ENCODE assay signal across 8 cellular contexts in the genomic region with DNA sequence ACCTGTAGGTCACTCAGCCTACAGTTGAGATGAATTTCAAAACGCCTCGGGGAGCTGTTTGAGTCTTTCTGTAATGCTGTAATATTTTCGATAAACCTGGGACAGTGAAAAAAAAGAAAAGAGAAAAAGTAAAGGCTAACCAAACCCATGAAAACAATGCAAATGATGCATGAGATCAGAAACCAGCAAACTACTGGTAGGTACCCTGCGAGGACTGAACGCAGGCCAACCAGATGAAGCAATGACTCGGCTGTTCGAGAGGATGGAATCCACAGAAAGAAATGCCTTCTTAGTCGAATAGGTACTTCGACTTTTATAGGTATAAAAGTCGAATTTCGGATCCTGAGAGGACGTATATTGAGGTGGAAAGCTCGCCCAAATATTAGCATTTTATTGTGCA. TPM values are rescaled to one million over a fixed set of nuclear protein-coding genes. Genes with fewer than 3 reads are reported as not detected.
DNase-seq lines count a peak whose midpoint lies in the region; ATAC-seq lines count a peak whose summit lies in the region.

No MANE protein-coding gene starts in this region.

- no peaks in the 10 kb centered on the region for H3K27me3 ChIP-seq in endocrine pancreas (ENCODE audit: control insufficient read depth, insufficient read depth, low read length)
- no peaks in the 10 kb centered on the region for H3K27me3 ChIP-seq in naive thymus-derived CD4-positive, alpha-beta T cell (ENCODE audit: control insufficient read depth in 2 of 2, insufficient read depth in 2 of 2, low read length in 2 of 2)

- H3K4me1 Mint-ChIP-seq in activated CD4-positive, alpha-beta T cell treated with anti-CD3 and anti-CD28 coated beads for 36 hours: peaks cover 34% of the 10 kb centered on the region
- H3K4me1 Mint-ChIP-seq in naive thymus-derived CD4-positive, alpha-beta T cell: peaks cover 14 to 40% (median 26%) of the 10 kb centered on the region in 7 donors

- no peaks in the 10 kb centered on the region for H3K27me3 Mint-ChIP-seq in activated CD4-positive, alpha-beta T cell treated with anti-CD3 and anti-CD28 coated beads for 36 hours
- H3K27me3 Mint-ChIP-seq in naive thymus-derived CD4-positive, alpha-beta T cell: no peaks in the 10 kb centered on the region

- H3K4me1 ChIP-seq in endocrine pancreas (ENCODE audit: control insufficient read depth, insufficient read depth, low read length): peaks cover 7% of the 10 kb centered on the region
- peaks cover 12 to 17% of the 10 kb centered on the region in 2 donors for H3K4me1 ChIP-seq in naive thymus-derived CD4-positive, alpha-beta T cell (ENCODE audit: control insufficient read depth in 2 of 2, insufficient read depth in 2 of 2, low read length in 2 of 2)

- intact Hi-C loops in activated CD4-positive, alpha-beta T cell treated with anti-CD3 and anti-CD28 coated beads for 36 hours (cut with DNase I, micrococcal nuclease): loop anchor here (1.0 to 5.0 kb wide), 4 partner anchors 9 to 539 kb away; partner anchors contain the start of genes BLMH (in 1 of the 2) and NF1 (in 1 of the 2)
- intact Hi-C loops in naive thymus-derived CD4-positive, alpha-beta T cell (cut with micrococcal nuclease): loop anchor here (2.0 to 5.0 kb wide), 2 partner anchors 76 to 230 kb away; partner anchors contain the start of gene TEFM (in 1 of the 2)

- H3K9me3 Mint-ChIP-seq in activated CD4-positive, alpha-beta T cell treated with anti-CD3 and anti-CD28 coated beads for 36 hours (ENCODE audit: low read depth): no peaks in the 10 kb centered on the region
- peaks cover 0 to 2% (median 0%) of the 10 kb centered on the region in 11 donors for H3K9me3 Mint-ChIP-seq in naive thymus-derived CD4-positive, alpha-beta T cell

- ATAC-seq in activated CD4-positive, alpha-beta T cell treated with anti-CD3 and anti-CD28 coated beads for 36 hours: peak; percentile 47
- no peak for ATAC-seq in naive thymus-derived CD4-positive, alpha-beta T cell

- H3K36me3 Mint-ChIP-seq in activated CD4-positive, alpha-beta T cell treated with anti-CD3 and anti-CD28 coated beads for 36 hours (ENCODE audit: low read depth): peaks cover 23% of the 10 kb centered on the region
- peaks cover 0 to 9% (median 0%) of the 10 kb centered on the region in 5 donors for H3K36me3 Mint-ChIP-seq in naive thymus-derived CD4-positive, alpha-beta T cell

- no peaks in the 10 kb centered on the region for H3K36me3 ChIP-seq in endocrine pancreas (ENCODE audit: control insufficient read depth, insufficient read depth, low read length)
- peaks cover 0 to 4% (median 0%) of the 10 kb centered on the region in 3 experiments for H3K36me3 ChIP-seq in naive thymus-derived CD4-positive, alpha-beta T cell (ENCODE audit: control insufficient read depth in 2 of 3, insufficient read depth in 3 of 3, low read length in 3 of 3)

- peak overlapping the region; percentile 89 for H3K4me3 ChIP-seq in endocrine pancreas (ENCODE audit: control insufficient read depth, insufficient read depth, low read length)
- peak overlapping the region; percentile 81 for H3K4me3 ChIP-seq in naive thymus-derived CD4-positive, alpha-beta T cell (ENCODE audit: low read length)

- DNase-seq in activated CD4-positive, alpha-beta T cell treated with anti-CD3 and anti-CD28 coated beads for 36 hours: peak; percentile 50
- DNase-seq in activated CD4-positive, alpha-beta T cell treated with anti-CD3 and anti-CD28 coated beads for 1 hour: no peak
- DNase-seq in RKO (ENCODE audit: low spot score) (peak; percentile 47), GDM1 (lab: John Stamatoyannopoulos, UW) (no peak), mesenteric fat pad (ENCODE audit: low spot score) (no peak), hypothalamus (lab: John Stamatoyannopoulos, UW) (no peak)
- DNase-seq in naive thymus-derived CD4-positive, alpha-beta T cell: no peak

- H3K9me3 ChIP-seq in endocrine pancreas (ENCODE audit: control insufficient read depth, low read length): no peaks in the 10 kb centered on the region
- no peaks in the 10 kb centered on the region for H3K9me3 ChIP-seq in naive thymus-derived CD4-positive, alpha-beta T cell (ENCODE audit: control insufficient read depth in 2 of 3, low read length in 3 of 3)

- H3K27ac ChIP-seq in naive thymus-derived CD4-positive, alpha-beta T cell (ENCODE audit: low read depth, low read length): peak overlapping the region; percentile 75

- peak overlapping the region; percentile 94 for H3K27ac Mint-ChIP-seq in activated CD4-positive, alpha-beta T cell treated with anti-CD3 and anti-CD28 coated beads for 36 hours
- H3K27ac Mint-ChIP-seq in naive thymus-derived CD4-positive, alpha-beta T cell: peak overlapping the region; percentile 83 to 98 (median 92)

- peak overlapping the region; percentile 50 for H3K9ac ChIP-seq in endocrine pancreas (ENCODE audit: control insufficient read depth, insufficient read depth, low read length)

- CTCF ChIA-PET in activated CD4-positive, alpha-beta T cell treated with anti-CD3 and anti-CD28 coated beads for 36 hours (lab: Charles Lee): interaction anchor here (0.6 to 1.4 kb wide), 4 partner anchors 10 to 501 kb away, joined by 3 to 4 read pairs (median 3); no protein-coding TSS in a partner anchor
- CTCF ChIA-PET in naive thymus-derived CD4-positive, alpha-beta T cell (lab: Charles Lee): interaction anchor here (0.5 to 1.7 kb wide), 2 partner anchors 26 to 98 kb away, joined by 5 read pairs; no protein-coding TSS in a partner anchor

- POLR2A ChIA-PET in activated CD4-positive, alpha-beta T cell treated with anti-CD3 and anti-CD28 coated beads for 36 hours (lab: Charles Lee): interaction anchor here (0.6 to 1.4 kb wide), 2 partner anchors 22 to 585 kb away, joined by 4 to 5 read pairs; no protein-coding TSS in a partner anchor
- POLR2A ChIA-PET in naive thymus-derived CD4-positive, alpha-beta T cell (lab: Charles Lee): interaction anchor here (0.9 to 1.9 kb wide), 4 partner anchors 9 to 42 kb away, joined by 3 to 6 read pairs (median 4); no protein-coding TSS in a partner anchor

- peak overlapping the region; percentile 99 for H3K4me3 Mint-ChIP-seq in activated CD4-positive, alpha-beta T cell treated with anti-CD3 and anti-CD28 coated beads for 36 hours
- H3K4me3 Mint-ChIP-seq in naive thymus-derived CD4-positive, alpha-beta T cell: peak overlapping the region; percentile 92 to 100 (median 96)

RNA-seq across cellular contexts. Expression of gene ATAD5, which starts 0.5 kb away (rescaled TPM):
- 10 to 100 TPM; 33.1 to 40.8 TPM for total RNA-seq in activated CD4-positive, alpha-beta T cell treated with anti-CD3 and anti-CD28 coated beads for 36 hours
- 10 to 100 TPM in 1 of 5 experiments, 1 to 10 TPM in 4; 3.5 to 22.1 (median 5.0) TPM for total RNA-seq in naive thymus-derived CD4-positive, alpha-beta T cell
- polyA plus RNA-seq in naive thymus-derived CD4-positive, alpha-beta T cell: 1 to 10 TPM; 1.3 to 1.5 TPM
- 1.0 TPM for total RNA-seq in mesenteric fat pad

RNA-seq across cellular contexts. Expression of gene CRLF3, which starts 6.8 kb away (rescaled TPM):
- 10 to 100 TPM; 39.2 to 44.1 TPM for total RNA-seq in activated CD4-positive, alpha-beta T cell treated with anti-CD3 and anti-CD28 coated beads for 36 hours
- 100 to 1,000 TPM in 2 of 5 experiments, 10 to 100 TPM in 3; 65.5 to 142 (median 86.7) TPM for total RNA-seq in naive thymus-derived CD4-positive, alpha-beta T cell
- 100 to 1,000 TPM; 200 to 220 TPM for polyA plus RNA-seq in naive thymus-derived CD4-positive, alpha-beta T cell
- total RNA-seq in mesenteric fat pad: 15.3 TPM

Comparison
In these comparisons a context has a peak if more than half of its experiments do, and no peak if none do; other contexts are left out.
1. DNase-seq: peak in activated CD4-positive, alpha-beta T cell treated with anti-CD3 and anti-CD28 coated beads for 36 hours (single experiment) and RKO (single experiment); none in activated CD4-positive, alpha-beta T cell treated with anti-CD3 and anti-CD28 coated beads for 1 hour (single experiment), naive thymus-derived CD4-positive, alpha-beta T cell (0 of 9), GDM1 (single experiment), mesenteric fat pad (single experiment) and hypothalamus (0 of 51).